ENCODE assay signal across 1 cellular context in the genomic region with DNA sequence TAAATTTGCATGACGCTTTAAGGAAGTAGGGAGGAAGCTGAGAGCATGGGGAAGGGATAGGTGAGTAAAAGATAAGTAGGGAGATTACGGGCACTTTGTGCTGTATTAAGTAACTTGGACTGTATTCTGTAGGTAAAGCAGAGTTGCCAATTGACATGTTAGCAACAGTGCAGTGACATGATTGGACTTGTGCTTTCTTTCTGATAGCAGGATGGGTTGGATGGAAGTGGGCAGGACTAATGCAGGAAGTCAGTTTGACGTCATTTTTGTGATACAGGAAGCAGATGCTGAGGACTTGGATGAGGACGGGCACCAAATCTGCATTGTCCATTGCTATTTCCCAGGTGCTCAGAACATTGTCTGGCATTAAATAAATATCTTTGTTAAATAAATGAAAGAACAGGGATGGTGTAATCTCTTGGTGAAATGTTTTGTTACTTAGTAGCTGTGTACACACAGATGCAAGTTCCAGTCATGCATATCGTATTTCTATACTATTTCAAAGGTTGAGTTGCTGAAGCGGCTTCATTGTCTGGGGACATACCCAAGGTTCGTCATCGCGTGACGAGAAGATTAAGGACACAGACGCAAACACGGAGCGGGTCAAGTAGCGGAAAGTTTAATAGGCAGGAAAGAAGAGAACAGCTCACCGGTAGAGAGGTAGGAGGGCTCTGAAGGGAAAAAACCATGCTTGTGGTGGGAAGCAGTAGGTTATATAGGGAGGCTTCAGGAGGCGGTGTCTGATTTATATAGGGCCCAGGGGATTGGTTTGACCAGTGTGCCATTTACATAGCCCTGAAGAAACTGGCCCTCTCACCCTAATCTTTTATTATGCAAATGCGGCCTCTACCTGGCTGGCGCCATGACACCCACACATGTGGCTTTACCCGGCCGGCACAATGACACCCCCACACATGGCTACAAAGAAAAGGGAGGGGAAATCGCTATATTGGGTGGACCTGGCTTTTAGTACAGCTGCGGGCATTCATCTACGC.
TF ChIP-seq lines count a peak whose summit lies in the region.

No MANE protein-coding gene starts in this region.

TF ChIP-seq in HepG2, 621 proteins besides CTCF, POLR2A, EP300 and RAD21:
- 0 out of 2 replicates have a peak, but pooled peaks have one; percentile 27 for TF ChIP-seq CREB1 (IDR thresholded peaks at IDR 0.05)
- TF ChIP-seq CREB1 (CRISPR knock-in tag; IDR thresholded peaks at IDR 0.05): no peak
- no peak for TF ChIP-seq PAF1 (CRISPR knock-in tag; IDR thresholded peaks at IDR 0.05)
